3 cellular contexts compared by ENCODE assay signal in genomic region chr4:73970945-73971344, GRCh38.
"Had no signal": no experiment of that assay in that cellular context is flagged by ENCODE, and none has a peak within 500 bp of the region (broad histone marks: within the 10 kb centered on the region; RNA-seq: fewer than 3 reads in every experiment).

No MANE protein-coding gene starts in this region.

- DNase-seq: GDM1, GF-D8 had no signal

- H3K4me3 ChIP-seq: GM12878 had no signal

- ATAC-seq: GM12878 had no signal
